ENCODE assay signal across 9 cellular contexts in genomic region chr6:116726947-116727346, GRCh38. TPM values are rescaled to one million over a fixed set of nuclear protein-coding genes. Genes with fewer than 3 reads are reported as not detected.
"Had no signal": no experiment of that assay in that cellular context is flagged by ENCODE, and none has a peak within 500 bp of the region (broad histone marks: within the 10 kb centered on the region; RNA-seq: fewer than 3 reads in every experiment).

No MANE protein-coding gene starts in this region.

- ATAC-seq: GM23338 had no signal

- H3K9ac ChIP-seq: KMS-11 had no signal

- H3K27ac ChIP-seq: KMS-11 had no signal

- H2AFZ ChIP-seq: GM23338 had no signal

- H3K4me3 Mint-ChIP-seq: GM23338, H9 had no signal

- H3K4me1 Mint-ChIP-seq: GM23338, H9 had no signal

- DNase-seq: H9, HCEC 1CT, KBM-7 had no signal

- H3K4me3 ChIP-seq: GM23338 had no signal

- H3K27ac Mint-ChIP-seq: GM23338, H9 had no signal

- FAIRE-seq: H1, H54, HTR-8/SVneo had no signal

- H3K4me2 ChIP-seq: GM23338, KMS-11 had no signal

RNA-seq across cellular contexts. Expression of gene FAM162B, which starts 38.6 kb away (rescaled TPM):
- total RNA-seq: HT-29 had no signal
